In the genomic region with DNA sequence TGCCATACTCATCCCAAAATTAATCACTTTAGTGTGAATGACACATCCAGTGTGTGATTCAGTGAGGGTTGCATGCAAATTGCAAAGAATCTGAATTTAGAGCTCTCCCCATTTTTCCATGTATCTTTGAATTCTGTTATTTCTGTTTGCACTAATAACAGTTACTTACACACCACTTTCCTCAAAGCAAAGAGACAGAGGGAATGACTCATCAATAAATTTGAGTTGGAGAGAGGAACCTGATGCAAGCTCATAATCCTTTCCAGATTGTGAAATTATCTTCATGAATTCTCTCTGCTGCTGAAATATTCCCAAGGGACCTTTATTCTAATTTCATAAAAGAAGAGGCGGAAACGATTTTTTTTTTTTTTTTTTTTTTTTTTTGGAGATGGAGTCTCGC, we compare ENCODE assay signal across 1 cellular context.
A peak's percentile ranks its signal among the peaks of the same experiment; 100 is the strongest.
TF ChIP-seq lines count a peak whose summit lies in the region.

No MANE protein-coding gene starts in this region.

TF ChIP-seq in A549, 52 proteins besides CTCF, POLR2A, EP300 and RAD21 (continued from another document):
- TF ChIP-seq, protein P1, sequence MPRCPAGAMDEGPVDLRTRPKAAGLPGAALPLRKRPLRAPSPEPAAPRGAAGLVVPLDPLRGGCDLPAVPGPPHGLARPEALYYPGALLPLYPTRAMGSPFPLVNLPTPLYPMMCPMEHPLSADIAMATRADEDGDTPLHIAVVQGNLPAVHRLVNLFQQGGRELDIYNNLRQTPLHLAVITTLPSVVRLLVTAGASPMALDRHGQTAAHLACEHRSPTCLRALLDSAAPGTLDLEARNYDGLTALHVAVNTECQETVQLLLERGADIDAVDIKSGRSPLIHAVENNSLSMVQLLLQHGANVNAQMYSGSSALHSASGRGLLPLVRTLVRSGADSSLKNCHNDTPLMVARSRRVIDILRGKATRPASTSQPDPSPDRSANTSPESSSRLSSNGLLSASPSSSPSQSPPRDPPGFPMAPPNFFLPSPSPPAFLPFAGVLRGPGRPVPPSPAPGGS (IDR thresholded peaks at IDR 0.05): no peak
- no peak for TF ChIP-seq EHF (CRISPR knock-in tag; IDR thresholded peaks at IDR 0.05)
- peak; percentile 41; the same call in 1 of the 2 replicates for TF ChIP-seq NFE2L2 (conservative IDR thresholded peaks at IDR 0.05; ENCODE audit: low read length)
- TF ChIP-seq FOXS1 (CRISPR knock-in tag; IDR thresholded peaks at IDR 0.05): no peak
- TF ChIP-seq RNF2 (IDR thresholded peaks at IDR 0.05; ENCODE audit: borderline replicate concordance, low read depth): no peak
- no peak for TF ChIP-seq RCOR1 (IDR thresholded peaks at IDR 0.05; ENCODE audit: low read depth, low read length)
- TF ChIP-seq CEBPB (IDR thresholded peaks at IDR 0.05): 0 out of 4 replicates have a peak, but pooled peaks of 1 of the 2 experiments have one; percentile 15
- no peak for TF ChIP-seq BHLHE40 (IDR thresholded peaks at IDR 0.05; ENCODE audit: low read depth, low read length)
TF ChIP-seq in A549: peak in this region for 3.
